In genomic region chr20:62913043-62913630, GRCh38 we compare ENCODE assay signal across 1 cellular context.
TF ChIP-seq lines count a peak whose summit lies in the region.

No MANE protein-coding gene starts in this region.

TF ChIP-seq in HepG2, 621 proteins besides CTCF, POLR2A, EP300 and RAD21 (continued from another document and continues in another):
- TF ChIP-seq, protein P1, sequence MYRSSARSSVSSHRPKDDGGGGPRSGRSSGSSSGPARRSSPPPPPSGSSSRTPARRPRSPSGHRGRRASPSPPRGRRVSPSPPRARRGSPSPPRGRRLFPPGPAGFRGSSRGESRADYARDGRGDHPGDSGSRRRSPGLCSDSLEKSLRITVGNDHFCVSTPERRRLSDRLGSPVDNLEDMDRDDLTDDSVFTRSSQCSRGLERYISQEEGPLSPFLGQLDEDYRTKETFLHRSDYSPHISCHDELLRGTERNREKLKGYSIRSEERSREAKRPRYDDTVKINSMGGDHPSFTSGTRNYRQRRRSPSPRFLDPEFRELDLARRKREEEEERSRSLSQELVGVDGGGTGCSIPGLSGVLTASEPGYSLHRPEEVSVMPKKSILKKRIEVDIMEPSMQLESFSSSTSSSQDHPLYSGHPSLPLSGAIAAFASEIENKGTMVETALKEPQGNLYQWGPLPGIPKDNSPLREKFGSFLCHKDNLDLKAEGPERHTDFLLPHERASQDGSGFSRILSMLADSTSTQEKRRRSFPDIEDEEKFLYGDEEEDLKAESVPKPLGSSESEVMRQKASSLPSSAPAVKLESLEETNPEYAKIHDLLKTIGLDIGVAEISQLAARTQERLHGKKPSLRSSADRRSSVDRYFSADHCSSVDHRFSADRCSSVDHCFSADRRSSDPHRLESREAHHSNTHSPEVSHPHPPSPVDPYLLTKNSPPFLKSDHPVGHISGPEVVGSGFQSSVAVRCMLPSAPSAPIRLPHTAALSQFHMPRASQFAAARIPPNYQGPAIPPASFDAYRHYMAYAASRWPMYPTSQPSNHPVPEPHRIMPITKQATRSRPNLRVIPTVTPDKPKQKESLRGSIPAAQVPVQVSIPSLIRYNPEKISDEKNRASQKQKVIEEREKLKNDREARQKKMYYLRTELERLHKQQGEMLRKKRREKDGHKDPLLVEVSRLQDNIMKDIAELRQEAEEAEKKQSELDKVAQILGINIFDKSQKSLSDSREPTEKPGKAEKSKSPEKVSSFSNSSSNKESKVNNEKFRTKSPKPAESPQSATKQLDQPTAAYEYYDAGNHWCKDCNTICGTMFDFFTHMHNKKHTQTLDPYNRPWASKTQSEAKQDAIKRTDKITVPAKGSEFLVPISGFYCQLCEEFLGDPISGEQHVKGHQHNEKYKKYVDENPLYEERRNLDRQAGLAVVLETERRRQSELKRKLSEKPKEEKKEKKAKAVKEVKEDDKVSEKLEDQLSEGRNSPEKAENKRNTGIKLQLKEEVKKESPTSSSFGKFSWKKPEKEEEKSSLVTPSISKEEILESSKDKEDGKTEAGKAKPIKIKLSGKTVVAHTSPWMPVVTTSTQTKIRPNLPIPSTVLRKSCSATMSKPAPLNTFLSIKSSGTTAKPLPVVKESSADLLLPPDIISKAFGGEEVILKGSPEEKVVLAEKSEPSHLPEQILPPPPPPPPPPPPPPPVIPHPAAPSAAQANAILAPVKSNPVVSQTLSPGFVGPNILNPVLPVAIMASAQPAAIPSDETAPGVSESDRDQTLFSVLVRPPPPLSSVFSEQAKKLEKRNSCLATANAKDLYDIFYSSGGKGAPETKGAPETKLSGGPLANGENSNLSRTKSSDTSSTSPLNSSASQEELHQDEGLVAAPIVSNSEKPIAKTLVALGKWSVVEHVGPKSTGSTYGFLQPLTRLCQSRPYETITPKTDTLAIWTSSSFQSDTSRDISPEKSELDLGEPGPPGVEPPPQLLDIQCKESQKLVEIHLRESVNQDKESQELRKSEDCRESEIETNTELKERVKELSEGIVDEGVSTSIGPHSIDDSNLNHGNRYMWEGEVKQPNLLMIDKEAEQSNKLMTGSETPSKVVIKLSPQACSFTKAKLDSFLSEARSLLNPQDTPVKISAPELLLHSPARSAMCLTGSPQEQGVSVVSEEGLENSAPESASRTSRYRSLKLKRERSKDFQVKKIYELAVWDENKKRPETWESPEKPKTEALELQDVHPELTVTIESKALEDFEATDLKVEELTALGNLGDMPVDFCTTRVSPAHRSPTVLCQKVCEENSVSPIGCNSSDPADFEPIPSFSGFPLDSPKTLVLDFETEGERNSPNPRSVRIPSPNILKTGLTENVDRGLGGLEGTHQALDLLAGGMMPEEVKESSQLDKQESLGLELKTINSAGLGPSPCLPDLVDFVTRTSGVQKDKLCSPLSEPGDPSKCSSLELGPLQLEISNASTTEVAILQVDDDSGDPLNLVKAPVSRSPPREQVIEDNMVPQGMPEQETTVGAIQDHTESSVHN (CRISPR knock-in tag; IDR thresholded peaks at IDR 0.05): no peak
- TF ChIP-seq, protein P2, sequence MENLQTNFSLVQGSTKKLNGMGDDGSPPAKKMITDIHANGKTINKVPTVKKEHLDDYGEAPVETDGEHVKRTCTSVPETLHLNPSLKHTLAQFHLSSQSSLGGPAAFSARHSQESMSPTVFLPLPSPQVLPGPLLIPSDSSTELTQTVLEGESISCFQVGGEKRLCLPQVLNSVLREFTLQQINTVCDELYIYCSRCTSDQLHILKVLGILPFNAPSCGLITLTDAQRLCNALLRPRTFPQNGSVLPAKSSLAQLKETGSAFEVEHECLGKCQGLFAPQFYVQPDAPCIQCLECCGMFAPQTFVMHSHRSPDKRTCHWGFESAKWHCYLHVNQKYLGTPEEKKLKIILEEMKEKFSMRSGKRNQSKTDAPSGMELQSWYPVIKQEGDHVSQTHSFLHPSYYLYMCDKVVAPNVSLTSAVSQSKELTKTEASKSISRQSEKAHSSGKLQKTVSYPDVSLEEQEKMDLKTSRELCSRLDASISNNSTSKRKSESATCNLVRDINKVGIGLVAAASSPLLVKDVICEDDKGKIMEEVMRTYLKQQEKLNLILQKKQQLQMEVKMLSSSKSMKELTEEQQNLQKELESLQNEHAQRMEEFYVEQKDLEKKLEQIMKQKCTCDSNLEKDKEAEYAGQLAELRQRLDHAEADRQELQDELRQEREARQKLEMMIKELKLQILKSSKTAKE (CRISPR knock-in tag; IDR thresholded peaks at IDR 0.05; ENCODE audit: borderline replicate concordance): 0 out of 2 replicates have a peak, but pooled peaks have one; percentile 23
- TF ChIP-seq ZKSCAN8 (CRISPR knock-in tag; IDR thresholded peaks at IDR 0.05; ENCODE audit: borderline replicate concordance): no peak
- TF ChIP-seq, protein P3, sequence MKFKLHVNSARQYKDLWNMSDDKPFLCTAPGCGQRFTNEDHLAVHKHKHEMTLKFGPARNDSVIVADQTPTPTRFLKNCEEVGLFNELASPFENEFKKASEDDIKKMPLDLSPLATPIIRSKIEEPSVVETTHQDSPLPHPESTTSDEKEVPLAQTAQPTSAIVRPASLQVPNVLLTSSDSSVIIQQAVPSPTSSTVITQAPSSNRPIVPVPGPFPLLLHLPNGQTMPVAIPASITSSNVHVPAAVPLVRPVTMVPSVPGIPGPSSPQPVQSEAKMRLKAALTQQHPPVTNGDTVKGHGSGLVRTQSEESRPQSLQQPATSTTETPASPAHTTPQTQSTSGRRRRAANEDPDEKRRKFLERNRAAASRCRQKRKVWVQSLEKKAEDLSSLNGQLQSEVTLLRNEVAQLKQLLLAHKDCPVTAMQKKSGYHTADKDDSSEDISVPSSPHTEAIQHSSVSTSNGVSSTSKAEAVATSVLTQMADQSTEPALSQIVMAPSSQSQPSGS (CRISPR knock-in tag; IDR thresholded peaks at IDR 0.05): peak; percentile 22; the same call in 1 of the 2 replicates
- no peak for TF ChIP-seq ZNF547 (CRISPR knock-in tag; IDR thresholded peaks at IDR 0.05)
- TF ChIP-seq ISX (CRISPR knock-in tag; conservative IDR thresholded peaks at IDR 0.05): no peak
- TF ChIP-seq PCBP2 (optimal IDR thresholded peaks at IDR 0.05; ENCODE audit: low read depth, low read length, poor library complexity, severe bottlenecking): no peak
- no peak for TF ChIP-seq NFKBIZ (CRISPR knock-in tag; IDR thresholded peaks at IDR 0.05)
- no peak for TF ChIP-seq EHMT2 (IDR thresholded peaks at IDR 0.05; ENCODE audit: borderline replicate concordance, low read depth, low read length)
- TF ChIP-seq ZZZ3 (CRISPR knock-in tag; IDR thresholded peaks at IDR 0.05; ENCODE audit: borderline replicate concordance): no peak
- TF ChIP-seq KDM1A (CRISPR knock-in tag; IDR thresholded peaks at IDR 0.05): 0 out of 2 replicates have a peak, but pooled peaks have one; percentile 24
- TF ChIP-seq ZNF20 (CRISPR knock-in tag; IDR thresholded peaks at IDR 0.05): no peak
- no peak for TF ChIP-seq NFIB (CRISPR knock-in tag; IDR thresholded peaks at IDR 0.05; ENCODE audit: borderline replicate concordance)
- TF ChIP-seq, protein P4, sequence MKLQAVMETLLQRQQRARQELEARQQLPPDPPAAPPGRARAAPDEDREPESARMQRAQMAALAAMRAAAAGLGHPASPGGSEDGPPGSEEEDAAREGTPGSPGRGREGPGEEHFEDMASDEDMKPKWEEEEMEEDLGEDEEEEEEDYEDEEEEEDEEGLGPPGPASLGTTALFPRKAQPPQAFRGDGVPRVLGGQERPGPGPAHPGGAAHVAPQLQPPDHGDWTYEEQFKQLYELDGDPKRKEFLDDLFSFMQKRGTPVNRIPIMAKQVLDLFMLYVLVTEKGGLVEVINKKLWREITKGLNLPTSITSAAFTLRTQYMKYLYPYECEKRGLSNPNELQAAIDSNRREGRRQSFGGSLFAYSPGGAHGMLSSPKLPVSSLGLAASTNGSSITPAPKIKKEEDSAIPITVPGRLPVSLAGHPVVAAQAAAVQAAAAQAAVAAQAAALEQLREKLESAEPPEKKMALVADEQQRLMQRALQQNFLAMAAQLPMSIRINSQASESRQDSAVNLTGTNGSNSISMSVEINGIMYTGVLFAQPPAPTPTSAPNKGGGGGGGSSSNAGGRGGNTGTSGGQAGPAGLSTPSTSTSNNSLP (IDR thresholded peaks at IDR 0.05; ENCODE audit: low read depth, low read length): no peak
- no peak for TF ChIP-seq WIZ (CRISPR knock-in tag; IDR thresholded peaks at IDR 0.05)
- no peak for TF ChIP-seq GTF3A (CRISPR knock-in tag; conservative IDR thresholded peaks at IDR 0.05)
- TF ChIP-seq HDAC2 (CRISPR knock-in tag; IDR thresholded peaks at IDR 0.05): 0 out of 2 replicates have a peak, but pooled peaks have one; percentile 56
- no peak for TF ChIP-seq ZNF501 (CRISPR knock-in tag; IDR thresholded peaks at IDR 0.05)
- TF ChIP-seq ZNF746 (CRISPR knock-in tag; IDR thresholded peaks at IDR 0.05): peak; percentile 33; the same call in 1 of the 2 replicates
- TF ChIP-seq MBD4 (IDR thresholded peaks at IDR 0.05; ENCODE audit: borderline replicate concordance, low read length): no peak
- TF ChIP-seq NR2F2 (IDR thresholded peaks at IDR 0.05; ENCODE audit: borderline replicate concordance, low read depth): peak; percentile 81
- TF ChIP-seq DMAP1 (CRISPR knock-in tag; IDR thresholded peaks at IDR 0.05): 0 out of 2 replicates have a peak, but pooled peaks have one; percentile 25
- TF ChIP-seq ZSCAN21 (CRISPR knock-in tag; IDR thresholded peaks at IDR 0.05; ENCODE audit: borderline replicate concordance): no peak
- TF ChIP-seq ZNF703 (CRISPR knock-in tag; IDR thresholded peaks at IDR 0.05; ENCODE audit: borderline replicate concordance): no peak
- TF ChIP-seq ZNF780A (CRISPR knock-in tag; IDR thresholded peaks at IDR 0.05): no peak
- TF ChIP-seq ZNF747 (CRISPR knock-in tag; IDR thresholded peaks at IDR 0.05; ENCODE audit: borderline replicate concordance): no peak
- TF ChIP-seq TOPORS (CRISPR knock-in tag; IDR thresholded peaks at IDR 0.05): no peak
- TF ChIP-seq IKZF5 (CRISPR knock-in tag; IDR thresholded peaks at IDR 0.05): no peak
- no peak for TF ChIP-seq LCORL (IDR thresholded peaks at IDR 0.05)
- TF ChIP-seq LCORL (CRISPR knock-in tag; IDR thresholded peaks at IDR 0.05): peak; percentile 7; the same call in 1 of the 2 replicates
- no peak for TF ChIP-seq ZFY (CRISPR knock-in tag; IDR thresholded peaks at IDR 0.05)
- TF ChIP-seq, protein P5, sequence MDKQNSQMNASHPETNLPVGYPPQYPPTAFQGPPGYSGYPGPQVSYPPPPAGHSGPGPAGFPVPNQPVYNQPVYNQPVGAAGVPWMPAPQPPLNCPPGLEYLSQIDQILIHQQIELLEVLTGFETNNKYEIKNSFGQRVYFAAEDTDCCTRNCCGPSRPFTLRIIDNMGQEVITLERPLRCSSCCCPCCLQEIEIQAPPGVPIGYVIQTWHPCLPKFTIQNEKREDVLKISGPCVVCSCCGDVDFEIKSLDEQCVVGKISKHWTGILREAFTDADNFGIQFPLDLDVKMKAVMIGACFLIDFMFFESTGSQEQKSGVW (CRISPR knock-in tag; IDR thresholded peaks at IDR 0.05; ENCODE audit: borderline replicate concordance): no peak
- TF ChIP-seq RAD51 (IDR thresholded peaks at IDR 0.05; ENCODE audit: borderline replicate concordance): no peak
- no peak for TF ChIP-seq ZC3H13 (CRISPR knock-in tag; IDR thresholded peaks at IDR 0.05)
- TF ChIP-seq, protein P6, sequence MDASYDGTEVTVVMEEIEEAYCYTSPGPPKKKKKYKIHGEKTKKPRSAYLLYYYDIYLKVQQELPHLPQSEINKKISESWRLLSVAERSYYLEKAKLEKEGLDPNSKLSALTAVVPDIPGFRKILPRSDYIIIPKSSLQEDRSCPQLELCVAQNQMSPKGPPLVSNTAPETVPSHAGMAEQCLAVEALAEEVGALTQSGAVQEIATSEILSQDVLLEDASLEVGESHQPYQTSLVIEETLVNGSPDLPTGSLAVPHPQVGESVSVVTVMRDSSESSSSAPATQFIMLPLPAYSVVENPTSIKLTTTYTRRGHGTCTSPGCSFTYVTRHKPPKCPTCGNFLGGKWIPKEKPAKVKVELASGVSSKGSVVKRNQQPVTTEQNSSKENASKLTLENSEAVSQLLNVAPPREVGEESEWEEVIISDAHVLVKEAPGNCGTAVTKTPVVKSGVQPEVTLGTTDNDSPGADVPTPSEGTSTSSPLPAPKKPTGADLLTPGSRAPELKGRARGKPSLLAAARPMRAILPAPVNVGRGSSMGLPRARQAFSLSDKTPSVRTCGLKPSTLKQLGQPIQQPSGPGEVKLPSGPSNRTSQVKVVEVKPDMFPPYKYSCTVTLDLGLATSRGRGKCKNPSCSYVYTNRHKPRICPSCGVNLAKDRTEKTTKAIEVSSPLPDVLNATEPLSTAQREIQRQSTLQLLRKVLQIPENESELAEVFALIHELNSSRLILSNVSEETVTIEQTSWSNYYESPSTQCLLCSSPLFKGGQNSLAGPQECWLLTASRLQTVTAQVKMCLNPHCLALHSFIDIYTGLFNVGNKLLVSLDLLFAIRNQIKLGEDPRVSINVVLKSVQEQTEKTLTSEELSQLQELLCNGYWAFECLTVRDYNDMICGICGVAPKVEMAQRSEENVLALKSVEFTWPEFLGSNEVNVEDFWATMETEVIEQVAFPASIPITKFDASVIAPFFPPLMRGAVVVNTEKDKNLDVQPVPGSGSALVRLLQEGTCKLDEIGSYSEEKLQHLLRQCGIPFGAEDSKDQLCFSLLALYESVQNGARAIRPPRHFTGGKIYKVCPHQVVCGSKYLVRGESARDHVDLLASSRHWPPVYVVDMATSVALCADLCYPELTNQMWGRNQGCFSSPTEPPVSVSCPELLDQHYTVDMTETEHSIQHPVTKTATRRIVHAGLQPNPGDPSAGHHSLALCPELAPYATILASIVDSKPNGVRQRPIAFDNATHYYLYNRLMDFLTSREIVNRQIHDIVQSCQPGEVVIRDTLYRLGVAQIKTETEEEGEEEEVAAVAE (CRISPR knock-in tag; IDR thresholded peaks at IDR 0.05; ENCODE audit: borderline replicate concordance): peak; percentile 25; the same call in 1 of the 2 replicates
- no peak for TF ChIP-seq ARNT2 (CRISPR knock-in tag; IDR thresholded peaks at IDR 0.05; ENCODE audit: low read depth)
- peak; percentile 7 for TF ChIP-seq TEAD3 (CRISPR knock-in tag; optimal IDR thresholded peaks at IDR 0.05; ENCODE audit: borderline replicate concordance)
- TF ChIP-seq JDP2 (CRISPR knock-in tag; IDR thresholded peaks at IDR 0.05; ENCODE audit: borderline replicate concordance): no peak
- TF ChIP-seq, protein P7, sequence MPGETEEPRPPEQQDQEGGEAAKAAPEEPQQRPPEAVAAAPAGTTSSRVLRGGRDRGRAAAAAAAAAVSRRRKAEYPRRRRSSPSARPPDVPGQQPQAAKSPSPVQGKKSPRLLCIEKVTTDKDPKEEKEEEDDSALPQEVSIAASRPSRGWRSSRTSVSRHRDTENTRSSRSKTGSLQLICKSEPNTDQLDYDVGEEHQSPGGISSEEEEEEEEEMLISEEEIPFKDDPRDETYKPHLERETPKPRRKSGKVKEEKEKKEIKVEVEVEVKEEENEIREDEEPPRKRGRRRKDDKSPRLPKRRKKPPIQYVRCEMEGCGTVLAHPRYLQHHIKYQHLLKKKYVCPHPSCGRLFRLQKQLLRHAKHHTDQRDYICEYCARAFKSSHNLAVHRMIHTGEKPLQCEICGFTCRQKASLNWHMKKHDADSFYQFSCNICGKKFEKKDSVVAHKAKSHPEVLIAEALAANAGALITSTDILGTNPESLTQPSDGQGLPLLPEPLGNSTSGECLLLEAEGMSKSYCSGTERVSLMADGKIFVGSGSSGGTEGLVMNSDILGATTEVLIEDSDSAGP (CRISPR knock-in tag; IDR thresholded peaks at IDR 0.05; ENCODE audit: borderline replicate concordance): peak; percentile 22
- TF ChIP-seq MAFK (conservative IDR thresholded peaks at IDR 0.05 in 1 of 2, IDR thresholded peaks at IDR 0.05 in 1 of 2; ENCODE audit: low read length in 2 of 2): no peak
